Comparison of ENCODE assay signal across 38 cellular contexts in the genomic region with DNA sequence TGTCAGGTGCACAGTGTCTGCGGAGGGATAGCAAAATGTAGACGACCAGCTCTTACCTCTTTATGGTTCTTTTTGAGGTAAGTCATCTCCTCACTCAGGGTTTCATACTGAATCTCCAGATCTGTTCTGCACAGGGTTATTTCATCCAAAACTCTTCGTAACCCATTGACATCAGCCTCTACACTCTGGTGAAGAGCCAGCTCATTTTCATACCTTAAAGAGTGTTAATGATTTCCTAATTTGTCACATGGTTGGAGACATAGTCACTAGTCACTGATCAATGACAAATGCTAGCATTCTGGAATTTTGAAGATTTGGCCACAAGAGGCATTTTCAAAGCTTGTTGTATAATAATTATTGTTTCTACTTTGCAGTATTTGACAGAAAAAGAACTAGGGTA. TPM values are rescaled to one million over a fixed set of nuclear protein-coding genes. Genes with fewer than 3 reads are reported as not detected.
"Had no signal": no experiment of that assay in that cellular context is flagged by ENCODE, and none has a peak within 500 bp of the region (broad histone marks: within the 10 kb centered on the region; RNA-seq: fewer than 3 reads in every experiment).

No MANE protein-coding gene starts in this region.

- H3K27ac ChIP-seq: KMS-11 had no signal

- H3K36me3 ChIP-seq: MG63 had no signal

- H3K4me3 ChIP-seq: MG63 had no signal

- H3K4me2 ChIP-seq: KMS-11 had no signal

- H3K9ac ChIP-seq: KMS-11 had no signal

- DNase-seq: Karpas-422, Kasumi-1, MG63, MM.1S, MV-4-11, NCI-H1048, NCI-H1092, NCI-H1092 treated with DMSO at 0.1 percent for 48 hours, NCI-H1105, NCI-H1105 treated with DMSO at 0.1 percent for 48 hours, NCI-H1417, NCI-H1417 treated with DMSO at 0.1 percent for 48 hours, NCI-H1436, NCI-H1436 treated with DMSO at 0.1 percent for 48 hours, NCI-H146, NCI-H1694, NCI-H1694 treated with DMSO at 0.1 percent for 48 hours, NCI-H187, NCI-H1930, NCI-H2029, NCI-H2029 treated with DMSO at 0.1 percent for 48 hours, NCI-H2081, NCI-H2081 treated with DMSO at 0.1 percent for 48 hours, NCI-H2107, NCI-H2171, NCI-H2171 treated with DMSO at 0.1 percent for 48 hours, NCI-H2227 treated with DMSO at 0.1 percent for 48 hours, NCI-H345, NCI-H446, NCI-H446 treated with DMSO at 0.1 percent for 48 hours, NCI-H510A, NCI-H510A treated with DMSO at 0.1 percent for 48 hours, NCI-H524 had no signal

RNA-seq across cellular contexts. Expression of gene KRT25, which starts 1.3 kb away (rescaled TPM):
- total RNA-seq: LHCN-M2, M059J, MCF 10A, NCI-H460 had no signal

RNA-seq across cellular contexts. Expression of gene KRT26, which starts 18.2 kb away (rescaled TPM):
- total RNA-seq: LHCN-M2, M059J, MCF 10A, NCI-H460 had no signal

RNA-seq across cellular contexts. Expression of gene KRT27, which starts 28.5 kb away (rescaled TPM):
- total RNA-seq: LHCN-M2, M059J, MCF 10A, NCI-H460 had no signal

RNA-seq across cellular contexts. Expression of gene KRT28, which starts 46.0 kb away (rescaled TPM):
- total RNA-seq: LHCN-M2, M059J, MCF 10A, NCI-H460 had no signal

RNA-seq across cellular contexts. Expression of gene KRT24, which starts 50.3 kb away (rescaled TPM):
- total RNA-seq: LHCN-M2, M059J, MCF 10A, NCI-H460 had no signal
